38 cellular contexts compared by ENCODE assay signal in genomic region chr13:36516225-36516624, GRCh38.
"Had no signal": no experiment of that assay in that cellular context is flagged by ENCODE, and none has a peak within 500 bp of the region (broad histone marks: within the 10 kb centered on the region; RNA-seq: fewer than 3 reads in every experiment).

No MANE protein-coding gene starts in this region.

- H3K27me3 Mint-ChIP-seq: activated CD4-positive, alpha-beta memory T cell treated with anti-CD3 and anti-CD28 coated beads, Interleukin-2, amount 10 ng/mL, durations not matched to agents 7 days and 5 days; activated CD8-positive, alpha-beta memory T cell treated with anti-CD3 and anti-CD28 coated beads, Interleukin-2, amount 10 ng/mL, durations not matched to agents 7 days and 5 days; activated naive CD4-positive, alpha-beta T cell treated with anti-CD3 and anti-CD28 coated beads, Interleukin-2, amount 10 ng/mL, durations not matched to agents 7 days and 5 days; activated naive CD4-positive, alpha-beta T cell treated with anti-CD3 and anti-CD28 coated beads, Interleukin-2, amount 50 U/mL, for 24 hours; activated T-cell treated with anti-CD3 and anti-CD28 coated beads, Interleukin-2, amount 50 U/mL, for 24 hours; brain; central memory CD8-positive, alpha-beta T cell had no signal

- H3K4me1 Mint-ChIP-seq: activated CD4-positive, alpha-beta memory T cell treated with anti-CD3 and anti-CD28 coated beads, Interleukin-2, amount 10 ng/mL, durations not matched to agents 7 days and 5 days; activated CD4-positive, alpha-beta T cell treated with anti-CD3 and anti-CD28 coated beads for 36 hours; activated CD4-positive, alpha-beta T cell treated with anti-CD3 and anti-CD28 coated beads, Interleukin-2, amount 10 ng/mL, durations not matched to agents 7 days and 5 days; activated CD8-positive, alpha-beta memory T cell treated with anti-CD3 and anti-CD28 coated beads, Interleukin-2, amount 10 ng/mL, durations not matched to agents 7 days and 5 days; activated naive CD4-positive, alpha-beta T cell treated with anti-CD3 and anti-CD28 coated beads, Interleukin-2, amount 10 ng/mL, durations not matched to agents 7 days and 5 days; activated naive CD4-positive, alpha-beta T cell treated with anti-CD3 and anti-CD28 coated beads, Interleukin-2, amount 50 U/mL, for 24 hours; activated naive CD8-positive, alpha-beta T cell treated with anti-CD3 and anti-CD28 coated beads, Interleukin-2, amount 10 ng/mL, durations not matched to agents 7 days and 5 days; central memory CD8-positive, alpha-beta T cell had no signal

- FAIRE-seq: bronchial epithelial cell, TTC549 had no signal

- H3K27ac Mint-ChIP-seq: activated CD4-positive, alpha-beta memory T cell treated with anti-CD3 and anti-CD28 coated beads, Interleukin-2, amount 10 ng/mL, durations not matched to agents 7 days and 5 days; activated CD4-positive, alpha-beta T cell treated with anti-CD3 and anti-CD28 coated beads for 36 hours; activated CD4-positive, alpha-beta T cell treated with anti-CD3 and anti-CD28 coated beads, Interleukin-2, amount 10 ng/mL, durations not matched to agents 7 days and 5 days; activated CD8-positive, alpha-beta memory T cell treated with anti-CD3 and anti-CD28 coated beads, Interleukin-2, amount 10 ng/mL, durations not matched to agents 7 days and 5 days; activated CD8-positive, alpha-beta T cell treated with anti-CD3 and anti-CD28 coated beads, Interleukin-2, amount 10 ng/mL, durations not matched to agents 7 days and 5 days; activated naive CD4-positive, alpha-beta T cell treated with anti-CD3 and anti-CD28 coated beads, Interleukin-2, amount 10 ng/mL, durations not matched to agents 7 days and 5 days; activated naive CD4-positive, alpha-beta T cell treated with anti-CD3 and anti-CD28 coated beads, Interleukin-2, amount 50 U/mL, for 24 hours; activated naive CD8-positive, alpha-beta T cell; activated naive CD8-positive, alpha-beta T cell treated with anti-CD3 and anti-CD28 coated beads, Interleukin-2, amount 10 ng/mL, durations not matched to agents 7 days and 5 days; activated naive CD8-positive, alpha-beta T cell treated with anti-CD3 and anti-CD28 coated beads, Interleukin-2, amount 50 U/mL, for 24 hours; activated T-cell treated with anti-CD3 and anti-CD28 coated beads, Interleukin-2, amount 50 U/mL, for 24 hours; activated T-helper 2 cell treated with anti-CD3 and anti-CD28 coated beads, Interferon-gamma antibody, Interleukin-2, Interleukin-4, amounts not matched to agents 10 μg/mL and 5 μg/mL and 100 μg/mL, durations not matched to agents 14 hours and 24 hours and 36 hours; brain; T-helper 2 cell treated with Interferon-gamma antibody and Interleukin-4, amounts not matched to agents 5 μg/mL and 100 μg/mL, for 36 hours; WTC11 had no signal

- H3K9me3 Mint-ChIP-seq: activated CD4-positive, alpha-beta memory T cell treated with anti-CD3 and anti-CD28 coated beads, Interleukin-2, amount 10 ng/mL, durations not matched to agents 7 days and 5 days; activated CD4-positive, alpha-beta T cell treated with anti-CD3 and anti-CD28 coated beads, Interleukin-2, amount 10 ng/mL, durations not matched to agents 7 days and 5 days; activated naive CD4-positive, alpha-beta T cell treated with anti-CD3 and anti-CD28 coated beads, Interleukin-2, amount 10 ng/mL, durations not matched to agents 7 days and 5 days; activated naive CD4-positive, alpha-beta T cell treated with anti-CD3 and anti-CD28 coated beads, Interleukin-2, amount 50 U/mL, for 24 hours; activated naive CD8-positive, alpha-beta T cell treated with anti-CD3 and anti-CD28 coated beads, Interleukin-2, amount 10 ng/mL, durations not matched to agents 7 days and 5 days; activated naive CD8-positive, alpha-beta T cell treated with anti-CD3 and anti-CD28 coated beads, Interleukin-2, amount 50 U/mL, for 24 hours; activated T-cell treated with anti-CD3 and anti-CD28 coated beads, Interleukin-2, amount 50 U/mL, for 24 hours; activated T-helper 2 cell treated with anti-CD3 and anti-CD28 coated beads, Interferon-gamma antibody, Interleukin-2, Interleukin-4, amounts not matched to agents 10 μg/mL and 5 μg/mL and 100 μg/mL, durations not matched to agents 14 hours and 24 hours and 36 hours; brain; T-helper 2 cell treated with Interferon-gamma antibody and Interleukin-4, amounts not matched to agents 5 μg/mL and 100 μg/mL, for 36 hours had no signal

- H3K27ac ChIP-seq: ascending aorta, cardiac muscle cell, VCaP had no signal

- H3K4me3 Mint-ChIP-seq: activated CD4-positive, alpha-beta memory T cell treated with anti-CD3 and anti-CD28 coated beads, Interleukin-2, amount 10 ng/mL, durations not matched to agents 7 days and 5 days; activated CD4-positive, alpha-beta T cell treated with anti-CD3 and anti-CD28 coated beads for 36 hours; activated CD4-positive, alpha-beta T cell treated with anti-CD3 and anti-CD28 coated beads, Interleukin-2, amount 10 ng/mL, durations not matched to agents 7 days and 5 days; activated CD8-positive, alpha-beta memory T cell treated with anti-CD3 and anti-CD28 coated beads, Interleukin-2, amount 10 ng/mL, durations not matched to agents 7 days and 5 days; activated CD8-positive, alpha-beta T cell treated with anti-CD3 and anti-CD28 coated beads, Interleukin-2, amount 10 ng/mL, durations not matched to agents 7 days and 5 days; activated naive CD4-positive, alpha-beta T cell treated with anti-CD3 and anti-CD28 coated beads, Interleukin-2, amount 10 ng/mL, durations not matched to agents 7 days and 5 days; activated naive CD4-positive, alpha-beta T cell treated with anti-CD3 and anti-CD28 coated beads, Interleukin-2, amount 50 U/mL, for 24 hours; activated naive CD8-positive, alpha-beta T cell; activated naive CD8-positive, alpha-beta T cell treated with anti-CD3 and anti-CD28 coated beads, Interleukin-2, amount 10 ng/mL, durations not matched to agents 7 days and 5 days; activated naive CD8-positive, alpha-beta T cell treated with anti-CD3 and anti-CD28 coated beads, Interleukin-2, amount 50 U/mL, for 24 hours; activated T-cell treated with anti-CD3 and anti-CD28 coated beads, Interleukin-2, amount 50 U/mL, for 24 hours; brain; central memory CD8-positive, alpha-beta T cell; T-helper 2 cell treated with Interferon-gamma antibody and Interleukin-4, amounts not matched to agents 5 μg/mL and 100 μg/mL, for 36 hours; WTC11 had no signal

- H3K36me3 Mint-ChIP-seq: activated CD8-positive, alpha-beta memory T cell treated with anti-CD3 and anti-CD28 coated beads, Interleukin-2, amount 10 ng/mL, durations not matched to agents 7 days and 5 days; activated naive CD4-positive, alpha-beta T cell treated with anti-CD3 and anti-CD28 coated beads, Interleukin-2, amount 10 ng/mL, durations not matched to agents 7 days and 5 days; activated naive CD4-positive, alpha-beta T cell treated with anti-CD3 and anti-CD28 coated beads, Interleukin-2, amount 50 U/mL, for 24 hours; activated naive CD8-positive, alpha-beta T cell; activated naive CD8-positive, alpha-beta T cell treated with anti-CD3 and anti-CD28 coated beads, Interleukin-2, amount 10 ng/mL, durations not matched to agents 7 days and 5 days; brain had no signal

- H3K36me3 ChIP-seq: ascending aorta, cardiac muscle cell had no signal

- H3K27me3 ChIP-seq: ascending aorta, cardiac muscle cell had no signal

- H3K9me3 ChIP-seq: ascending aorta had no signal

- DNase-seq: activated CD4-positive, alpha-beta memory T cell treated with anti-CD3 and anti-CD28 coated beads, Interleukin-2, amount 10 ng/mL, durations not matched to agents 7 days and 5 days; activated CD4-positive, alpha-beta T cell treated with anti-CD3 and anti-CD28 coated beads for 1 hour; activated CD4-positive, alpha-beta T cell treated with anti-CD3 and anti-CD28 coated beads for 36 hours; activated CD4-positive, alpha-beta T cell treated with anti-CD3 and anti-CD28 coated beads for 48 hours; activated CD4-positive, alpha-beta T cell treated with anti-CD3 and anti-CD28 coated beads, Interleukin-2, amount 10 ng/mL, durations not matched to agents 7 days and 5 days; activated CD4-positive, alpha-beta T cell treated with anti-CD3 and anti-CD28 coated beads, Interleukin-2, amount 50 U/mL, for 48 hours; activated CD4-positive, CD25-positive, alpha-beta regulatory T cell; activated CD8-positive, alpha-beta memory T cell treated with anti-CD3 and anti-CD28 coated beads for 24 hours; activated CD8-positive, alpha-beta memory T cell treated with anti-CD3 and anti-CD28 coated beads, Interleukin-2, amount 10 ng/mL, durations not matched to agents 7 days and 5 days; activated CD8-positive, alpha-beta memory T cell treated with anti-CD3 and anti-CD28 coated beads, Interleukin-2, amount 50 U/mL, for 48 hours; activated CD8-positive, alpha-beta T cell treated with anti-CD3 and anti-CD28 coated beads, Interleukin-2, amount 10 ng/mL, durations not matched to agents 7 days and 5 days; activated effector memory CD4-positive, alpha-beta T cell treated with Interleukin-2 at 50 U/mL for 16 hours; activated gamma-delta T cell; activated naive CD4-positive, alpha-beta T cell treated with anti-CD3 and anti-CD28 coated beads, Interleukin-2, amount 10 ng/mL, durations not matched to agents 7 days and 5 days; activated naive CD4-positive, alpha-beta T cell treated with Interleukin-2 at 50 U/mL for 16 hours; activated naive CD8-positive, alpha-beta T cell treated with anti-CD3 and anti-CD28 coated beads, Interleukin-2, amount 10 ng/mL, durations not matched to agents 7 days and 5 days; activated naive CD8-positive, alpha-beta T cell treated with anti-CD3 and anti-CD28 coated beads, Interleukin-2, amount 50 U/mL, for 24 hours; activated T-cell treated with anti-CD3 and anti-CD28 coated beads, Interleukin-2, amount 50 U/mL, for 24 hours; activated T-cell treated with anti-CD3 and anti-CD28 coated beads, Interleukin-2, amount 50 U/mL, for 48 hours; amygdala; anterior cingulate cortex; caudate nucleus; cerebellar nuclear complex; T-helper 2 cell; T-helper 9 cell had no signal

- H3K4me1 ChIP-seq: ascending aorta had no signal

- H3K4me3 ChIP-seq: ascending aorta, cardiac muscle cell had no signal

- ATAC-seq: activated CD4-positive, alpha-beta T cell treated with anti-CD3 and anti-CD28 coated beads for 36 hours; activated CD4-positive, CD25-positive, alpha-beta regulatory T cell treated with anti-CD3 and anti-CD28 coated beads, Interleukin-2, amount 50 U/mL, for 24 hours; activated CD8-positive, alpha-beta memory T cell treated with anti-CD3 and anti-CD28 coated beads, Interleukin-2, amount 10 ng/mL, durations not matched to agents 7 days and 5 days; activated CD8-positive, alpha-beta T cell treated with anti-CD3 and anti-CD28 coated beads, Interleukin-2, amount 10 ng/mL, durations not matched to agents 7 days and 5 days; activated naive CD8-positive, alpha-beta T cell treated with anti-CD3 and anti-CD28 coated beads, Interleukin-2, amount 50 U/mL, for 24 hours; WTC11 had no signal
